ENCODE assay signal across 8 cellular contexts in the genomic region with DNA sequence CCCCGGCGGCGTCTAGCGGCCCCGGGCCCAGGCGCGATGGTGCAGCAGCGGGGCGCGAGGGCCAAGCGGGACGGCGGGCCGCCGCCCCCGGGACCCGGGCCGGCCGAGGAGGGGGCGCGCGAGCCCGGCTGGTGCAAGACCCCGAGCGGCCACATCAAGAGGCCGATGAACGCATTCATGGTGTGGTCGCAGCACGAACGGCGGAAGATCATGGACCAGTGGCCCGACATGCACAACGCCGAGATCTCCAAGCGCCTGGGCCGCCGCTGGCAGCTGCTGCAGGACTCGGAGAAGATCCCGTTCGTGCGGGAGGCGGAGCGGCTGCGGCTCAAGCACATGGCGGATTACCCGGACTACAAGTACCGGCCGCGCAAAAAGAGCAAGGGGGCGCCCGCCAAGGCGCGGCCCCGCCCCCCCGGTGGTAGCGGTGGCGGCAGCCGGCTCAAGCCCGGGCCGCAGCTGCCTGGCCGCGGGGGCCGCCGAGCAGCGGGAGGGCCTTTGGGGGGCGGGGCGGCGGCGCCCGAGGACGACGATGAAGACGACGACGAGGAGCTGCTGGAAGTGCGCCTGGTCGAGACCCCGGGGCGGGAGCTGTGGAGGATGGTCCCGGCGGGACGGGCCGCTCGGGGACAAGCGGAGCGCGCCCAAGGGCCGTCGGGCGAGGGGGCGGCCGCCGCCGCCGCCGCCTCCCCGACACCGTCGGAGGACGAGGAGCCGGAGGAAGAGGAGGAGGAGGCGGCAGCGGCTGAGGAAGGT. TPM values are rescaled to one million over a fixed set of nuclear protein-coding genes. Genes with fewer than 3 reads are reported as not detected.
A peak's percentile ranks its signal among the peaks of the same experiment; 100 is the strongest.
DNase-seq lines count a peak whose midpoint lies in the region; ATAC-seq and TF ChIP-seq lines count a peak whose summit lies in the region.

No MANE protein-coding gene starts in this region.

- DNase-seq in DMS53 (lab: John Stamatoyannopoulos, UW) = peak; percentile 86
- peak; percentile 57 to 84 for DNase-seq in NCI-H526 (lab: John Stamatoyannopoulos, UW)
- DNase-seq in activated T-cell treated with anti-CD3 and anti-CD28 coated beads, Interleukin-2, amount 50 U/mL, for 1 hour = peak; percentile 71
- peak; percentile 64 to 86 (median 79) for DNase-seq in mucosa of descending colon
- peak in 42 of 49 donors; percentile 19 to 71 (median 55) for DNase-seq in substantia nigra (lab: John Stamatoyannopoulos, UW)

- peak overlapping the region; percentile 66 to 72 for H3K4me3 ChIP-seq in esophagus (ENCODE audit: low read depth in 1 of 2, low read length in 2 of 2)
- peak overlapping the region; percentile 28 for H3K4me3 ChIP-seq in mucosa of descending colon

- H3K36me3 ChIP-seq in esophagus (ENCODE audit: control insufficient read depth in 2 of 2, insufficient read depth in 2 of 2, low read length in 1 of 2) (no peaks in the 10 kb centered on the region), mucosa of descending colon (ENCODE audit: low read depth) (no peaks in the 10 kb centered on the region)

- H3K27ac ChIP-seq in esophagus (ENCODE audit: low read depth in 2 of 2, low read length in 1 of 2) (peak overlapping the region; percentile 87 to 92), substantia nigra (ENCODE audit: low read depth, low read length, poor library complexity, severe bottlenecking) (peak overlapping the region; percentile 85)

- no peaks in the 10 kb centered on the region for H3K27me3 ChIP-seq in esophagus (ENCODE audit: control insufficient read depth in 1 of 2, insufficient read depth in 2 of 2, low read length in 2 of 2)

- TF ChIP-seq CTCF in mucosa of descending colon (IDR thresholded peaks at IDR 0.05) = no peak

- peaks cover 3 to 11% of the 10 kb centered on the region in 2 donors for H3K4me1 ChIP-seq in esophagus (ENCODE audit: control insufficient read depth in 2 of 2, insufficient read depth in 2 of 2, low read length in 1 of 2)
- peaks cover 25% of the 10 kb centered on the region for H3K4me1 ChIP-seq in mucosa of descending colon (ENCODE audit: low read depth)

- intact Hi-C loops in mucosa of descending colon (cut with DNase I, micrococcal nuclease) = no loop called here

- WGBS in esophagus, 2 donors = 1% methylated on average over 80 to 103 of the region's 103 CpGs

- ATAC-seq in HG02798 (IDR thresholded peaks at IDR 0.05; ENCODE audit: poor library complexity, unreplicated experiment) (peak; percentile 5), mucosa of descending colon (no peak), GM21786 (IDR thresholded peaks at IDR 0.05; ENCODE audit: unreplicated experiment) (no peak)

- H3K9me3 ChIP-seq in esophagus (ENCODE audit: control insufficient read depth in 2 of 2, insufficient read depth in 1 of 2, low read depth in 1 of 2, low read length in 1 of 2) (peaks cover 0 to 3% of the 10 kb centered on the region in 2 donors), mucosa of descending colon (no peaks in the 10 kb centered on the region)

RNA-seq across cellular contexts. Expression of a gene that starts 0.7 kb away (rescaled TPM):
- polyA plus RNA-seq in esophagus = 1 to 10 TPM; 2.2 to 2.4 TPM
- total RNA-seq in mucosa of descending colon = 10 to 100 TPM in 1 of 3 donors, 1 to 10 TPM in 2; 3.9 to 24.0 (median 4.5) TPM

RNA-seq across cellular contexts. Expression of a gene that starts 20.8 kb away (rescaled TPM):
- 1 to 10 TPM; 6.0 to 6.1 TPM for polyA plus RNA-seq in esophagus
- 10 to 100 TPM in 2 of 3 donors, 1 to 10 TPM in 1; 8.7 to 21.1 (median 13.1) TPM for total RNA-seq in mucosa of descending colon

RNA-seq across cellular contexts. Expression of a gene that starts 28.7 kb away (rescaled TPM):
- 1 to 10 TPM; 5.7 to 6.2 TPM for polyA plus RNA-seq in esophagus
- 10 to 100 TPM; 12.0 to 18.7 (median 12.6) TPM for total RNA-seq in mucosa of descending colon

RNA-seq across cellular contexts. Expression of a gene that starts 35.5 kb away (rescaled TPM):
- 1 to 10 TPM; 1.9 TPM for polyA plus RNA-seq in esophagus
- total RNA-seq in mucosa of descending colon = 10 to 100 TPM in 2 of 3 donors, 1 to 10 TPM in 1; 6.8 to 12.1 (median 11.3) TPM

RNA-seq across cellular contexts. Expression of a gene that starts 54.5 kb away (rescaled TPM):
- polyA plus RNA-seq in esophagus = 10 to 100 TPM in 1 of 2 donors, 1 to 10 TPM in 1; 7.6 to 21.1 TPM
- 1 to 10 TPM; 1.4 to 7.4 (median 3.4) TPM for total RNA-seq in mucosa of descending colon
